17 cellular contexts compared by ENCODE assay signal in the genomic region with DNA sequence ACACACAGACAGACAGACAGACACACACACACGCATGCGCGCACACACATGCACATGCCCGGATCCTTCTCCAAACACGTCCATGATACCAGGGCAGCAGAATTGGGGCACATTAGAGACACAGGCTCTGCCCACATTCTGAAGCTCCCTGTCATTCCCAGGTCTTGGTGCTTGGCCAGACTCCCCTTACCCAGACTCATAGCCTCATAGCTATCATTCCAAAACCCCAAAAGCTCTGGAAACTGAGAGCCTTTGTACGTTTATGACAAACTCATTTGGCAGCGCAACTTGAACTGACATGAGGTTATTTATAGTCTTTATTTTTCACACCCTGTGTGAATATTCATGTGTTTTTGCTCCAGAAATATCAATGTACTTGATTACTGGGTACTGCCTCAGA. TPM values are rescaled to one million over a fixed set of nuclear protein-coding genes. Genes with fewer than 3 reads are reported as not detected.
"Had no signal": no experiment of that assay in that cellular context is flagged by ENCODE, and none has a peak within 500 bp of the region (broad histone marks: within the 10 kb centered on the region; RNA-seq: fewer than 3 reads in every experiment).

No MANE protein-coding gene starts in this region.

- H3K36me3 ChIP-seq: ovary, thyroid gland, uterus had no signal

- H3K4me3 Mint-ChIP-seq: activated B cell treated with CpG ODN at 0.5 μM for 24 hours; activated CD8-positive, alpha-beta T cell treated with anti-CD3 and anti-CD28 coated beads, Interleukin-2, amount 10 ng/mL, durations not matched to agents 7 days and 5 days; immature natural killer cell; neural crest cell; T-helper 17 cell had no signal

- H3K9me3 ChIP-seq: ovary, thyroid gland, uterus had no signal

- H3K27ac Mint-ChIP-seq: activated B cell treated with CpG ODN at 0.5 μM for 24 hours; activated CD8-positive, alpha-beta T cell treated with anti-CD3 and anti-CD28 coated beads, Interleukin-2, amount 10 ng/mL, durations not matched to agents 7 days and 5 days; activated naive CD4-positive, alpha-beta T cell treated with anti-CD3 and anti-CD28 coated beads, Interleukin-2, amount 50 U/mL, for 72 hours; immature natural killer cell; T-helper 17 cell had no signal

- ATAC-seq: activated CD8-positive, alpha-beta T cell treated with anti-CD3 and anti-CD28 coated beads, Interleukin-2, amount 10 ng/mL, durations not matched to agents 7 days and 5 days; activated naive CD4-positive, alpha-beta T cell treated with anti-CD3 and anti-CD28 coated beads, Interleukin-2, amount 50 U/mL, for 72 hours; T-helper 17 cell had no signal

- H3K36me3 Mint-ChIP-seq: activated naive CD4-positive, alpha-beta T cell treated with anti-CD3 and anti-CD28 coated beads, Interleukin-2, amount 50 U/mL, for 72 hours; immature natural killer cell had no signal

- DNase-seq: activated B cell treated with CpG ODN at 0.5 μM for 24 hours; activated CD4-positive, alpha-beta T cell treated with anti-CD3 and anti-CD28 coated beads for 48 hours; activated CD8-positive, alpha-beta memory T cell treated with anti-CD3 and anti-CD28 coated beads, Interleukin-2, amount 50 U/mL, for 4 hours; activated CD8-positive, alpha-beta T cell treated with anti-CD3 and anti-CD28 coated beads, Interleukin-2, amount 10 ng/mL, durations not matched to agents 7 days and 5 days; activated gamma-delta T cell; activated T-cell treated with anti-CD3 and anti-CD28 coated beads, Interleukin-2, amount 50 U/mL, for 48 hours; immature natural killer cell; midbrain; ovary; stimulated activated CD4-positive, alpha-beta T cell treated with anti-CD3 and anti-CD28 coated beads, Interleukin-12 subunit alpha, Interleukin-12 subunit beta, amount 100 ng/mL, for 4 hours; stimulated activated CD4-positive, alpha-beta T cell treated with anti-CD3 and anti-CD28 coated beads, Interleukin-2, amount 100 ng/mL, for 24 hours; T-helper 17 cell; thyroid gland; uterus had no signal

- H3K9me3 Mint-ChIP-seq: activated B cell treated with CpG ODN at 0.5 μM for 24 hours; activated naive CD4-positive, alpha-beta T cell treated with anti-CD3 and anti-CD28 coated beads, Interleukin-2, amount 50 U/mL, for 72 hours; immature natural killer cell; neural crest cell had no signal

- H3K4me3 ChIP-seq: ovary, thyroid gland, uterus had no signal

- H3K4me1 Mint-ChIP-seq: activated B cell treated with CpG ODN at 0.5 μM for 24 hours, immature natural killer cell, neural crest cell had no signal

- H3K4me1 ChIP-seq: thyroid gland, uterus had no signal

- H3K27ac ChIP-seq: ovary, thyroid gland had no signal

- H3K27me3 ChIP-seq: ovary, thyroid gland had no signal

RNA-seq across cellular contexts. Expression of gene RTL9, which starts 44.8 kb away (rescaled TPM):
- total RNA-seq: activated B cell treated with CpG ODN at 0.5 μM for 24 hours; activated CD8-positive, alpha-beta T cell treated with anti-CD3 and anti-CD28 coated beads, Interleukin-2, amount 10 ng/mL, durations not matched to agents 7 days and 5 days; esophagus mucosa; T-helper 17 cell had no signal
